11 cellular contexts compared by ENCODE assay signal in the genomic region with DNA sequence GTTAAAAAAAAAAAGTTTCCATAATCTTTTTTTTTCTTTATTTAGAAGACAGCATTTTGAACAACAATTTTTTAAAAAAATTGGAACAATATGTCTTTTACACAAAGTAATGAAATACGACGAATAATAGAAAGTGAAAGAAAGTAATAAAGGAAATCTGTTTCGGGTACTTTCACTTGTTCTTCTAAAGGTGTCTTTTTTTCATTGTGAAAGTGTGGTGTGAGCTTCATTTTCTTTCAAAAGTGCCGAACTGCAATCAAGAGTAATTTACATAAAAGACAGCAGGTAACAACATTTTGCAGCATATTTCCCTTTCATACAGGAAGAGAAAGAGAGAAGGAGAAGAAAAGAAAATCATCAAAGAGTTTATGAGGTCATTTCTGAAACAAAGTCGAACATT.
DNase-seq lines count a peak whose midpoint lies in the region; ATAC-seq and TF ChIP-seq lines count a peak whose summit lies in the region.
"Had no signal": no experiment of that assay in that cellular context is flagged by ENCODE, and none has a peak within 500 bp of the region (broad histone marks: within the 10 kb centered on the region; RNA-seq: fewer than 3 reads in every experiment).

No MANE protein-coding gene starts in this region.

- no peak overlapping the region for H3K9ac ChIP-seq in GM23248

- H3K27ac Mint-ChIP-seq in CD14-positive monocyte (no peak overlapping the region), immature natural killer cell (peak overlapping the region in 1 of 6 donors; percentile 70)
- H3K27ac Mint-ChIP-seq: GM23338 had no signal

- H3F3A ChIP-seq in GM23248 (ENCODE audit: insufficient read depth), result no peaks in the 10 kb centered on the region

- H3K4me3 ChIP-seq in Peyer's patch (peak overlapping the region in 3 of 4 donors; percentile 7 to 40 (median 39)), GM23248 (no peak overlapping the region)
- H3K4me3 ChIP-seq: GM23338 had no signal

- H3K4me3 Mint-ChIP-seq in CD14-positive monocyte (peak overlapping the region; percentile 48 to 92), immature natural killer cell (peak overlapping the region; percentile 63 to 81 (median 78))
- H3K4me3 Mint-ChIP-seq: GM23338 had no signal

- no peaks in the 10 kb centered on the region for H3K36me3 ChIP-seq in Peyer's patch
- H3K36me3 ChIP-seq in GM23248 (ENCODE audit: low read depth), result no peaks in the 10 kb centered on the region

- 16 to 17% methylated on average over 5 of the region's 5 CpGs for WGBS in GM23248 (ENCODE audit: low coverage in 1 of 2, low lambda C conversion rate in 2 of 2, missing lambda C conversion rate in 2 of 2), 2 experiments

- no peak for TF ChIP-seq CTCF in CD14-positive monocyte (IDR thresholded peaks at IDR 0.05)
- no peak for TF ChIP-seq CTCF in Peyer's patch (IDR thresholded peaks at IDR 0.05)

- intact Hi-C loops in CD14-positive monocyte (cut with micrococcal nuclease), result no loop called here

- no peaks in the 10 kb centered on the region for H3K79me2 ChIP-seq in GM23248 (ENCODE audit: insufficient read depth)

- DNase-seq in CD14-positive monocyte (ENCODE audit: low spot score) (no peak), Peyer's patch (no peak), immature natural killer cell (peak in 1 of 3 donors; percentile 6), GM23248 (no peak), MV-4-11 (lab: John Stamatoyannopoulos, UW) (no peak), epidermal melanocyte (ENCODE audit: insufficient read length, low spot score) (no peak), NCI-H1930 (lab: John Stamatoyannopoulos, UW) (no peak)
- DNase-seq: effector CD8-positive, alpha-beta T cell; NCI-H1092 treated with DMSO at 0.1 percent for 48 hours had no signal

- H3K9me3 ChIP-seq in Peyer's patch, result no peaks in the 10 kb centered on the region
- no peaks in the 10 kb centered on the region for H3K9me3 ChIP-seq in GM23248 (ENCODE audit: low read depth)

- H3K27me3 Mint-ChIP-seq in CD14-positive monocyte (ENCODE audit: low read depth in 3 of 3), result no peaks in the 10 kb centered on the region
- H3K27me3 Mint-ChIP-seq in immature natural killer cell (ENCODE audit: low read depth in 3 of 3), result no peaks in the 10 kb centered on the region

- no peaks in the 10 kb centered on the region for H4K20me1 ChIP-seq in GM23248 (ENCODE audit: insufficient read depth)

- H3K4me2 ChIP-seq in GM23248 (ENCODE audit: unreplicated experiment), result no peak overlapping the region
- H3K4me2 ChIP-seq: GM23338 had no signal

- H3K9me2 ChIP-seq in GM23248 (ENCODE audit: insufficient read depth), result no peaks in the 10 kb centered on the region

- in situ Hi-C loops in GM23248 (cut with MboI), result no loop called here

- H3K36me3 Mint-ChIP-seq in CD14-positive monocyte, result no peaks in the 10 kb centered on the region
- H3K36me3 Mint-ChIP-seq in immature natural killer cell, result no peaks in the 10 kb centered on the region

- TF ChIP-seq POLR2A in Peyer's patch (IDR thresholded peaks at IDR 0.05), result no peak

- peaks cover 3% of the 10 kb centered on the region for H3K4me1 Mint-ChIP-seq in CD14-positive monocyte
- H3K4me1 Mint-ChIP-seq in immature natural killer cell, result peaks cover 2 to 14% of the 10 kb centered on the region in 2 donors
- H3K4me1 Mint-ChIP-seq: GM23338 had no signal

- no peak overlapping the region for H2AFZ ChIP-seq in GM23248
- H2AFZ ChIP-seq: GM23338 had no signal

- H3K9me3 Mint-ChIP-seq in CD14-positive monocyte (peaks cover 0 to 2% (median 0%) of the 10 kb centered on the region in 7 donors), immature natural killer cell (peaks cover 2 to 48% (median 12%) of the 10 kb centered on the region in 6 donors)
- H3K9me3 Mint-ChIP-seq: GM23338 had no signal

- no peaks in the 10 kb centered on the region for H3K4me1 ChIP-seq in Peyer's patch
- H3K4me1 ChIP-seq in GM23248 (ENCODE audit: insufficient read depth), result no peaks in the 10 kb centered on the region

- ATAC-seq in GM21526 (IDR thresholded peaks at IDR 0.05; ENCODE audit: low FRiP score, unreplicated experiment), result peak; percentile 76
- ATAC-seq: GM23338 had no signal

- no peak overlapping the region for H3K27ac ChIP-seq in Peyer's patch
- no peak overlapping the region for H3K27ac ChIP-seq in GM23248

- H3K27me3 ChIP-seq in Peyer's patch, result no peaks in the 10 kb centered on the region
- no peaks in the 10 kb centered on the region for H3K27me3 ChIP-seq in GM23248 (replicated peaks; ENCODE audit: insufficient read depth)
